In genomic region chr1:166925791-166926483, GRCh38 we compare ENCODE assay signal across 13 cellular contexts. TPM values are rescaled to one million over a fixed set of nuclear protein-coding genes. Genes with fewer than 3 reads are reported as not detected.
DNase-seq lines count a peak whose midpoint lies in the region; ATAC-seq and TF ChIP-seq lines count a peak whose summit lies in the region.
"Had no signal": no experiment of that assay in that cellular context is flagged by ENCODE, and none has a peak within 500 bp of the region (broad histone marks: within the 10 kb centered on the region; RNA-seq: fewer than 3 reads in every experiment).

No MANE protein-coding gene starts in this region.

- no peaks in the 10 kb centered on the region for H3K79me2 ChIP-seq in hepatocyte

- H2BK20ac ChIP-seq in IMR-90 (ENCODE audit: low read depth, low read length), result no peak overlapping the region

- CTCF ChIA-PET in IMR-90 (lab: Yijun Ruan, JAX), result no interaction called here

- ATAC-seq in IMR-90 (ENCODE audit: low read depth) (no peak), GM21423 (IDR thresholded peaks at IDR 0.05; ENCODE audit: unreplicated experiment) (no peak), GM21515 (IDR thresholded peaks at IDR 0.05; ENCODE audit: unreplicated experiment) (no peak)
- ATAC-seq: Panc1 had no signal

- no peak overlapping the region for H3K27ac ChIP-seq in IMR-90 (ENCODE audit: insufficient read depth, low read length)
- no peak overlapping the region for H3K27ac ChIP-seq in hepatocyte
- H3K27ac ChIP-seq: right lobe of liver, VCaP had no signal

- POLR2A ChIA-PET in IMR-90 (lab: Charles Lee; ENCODE audit: unreplicated experiment), result no interaction called here

- H2AK5ac ChIP-seq in IMR-90 (ENCODE audit: low read depth, low read length), result no peak overlapping the region

- intact Hi-C loops in IMR-90 (cut with micrococcal nuclease), result no loop called here

- H3K4me3 ChIP-seq in AG09309 (ENCODE audit: control insufficient read depth, low read depth, low read length), result no peak overlapping the region
- no peak overlapping the region for H3K4me3 ChIP-seq in IMR-90 (ENCODE audit: insufficient read depth, low read depth, low read length)
- H3K4me3 ChIP-seq in choroid plexus epithelial cell (ENCODE audit: low read depth, low read length), result no peak overlapping the region
- H3K4me3 ChIP-seq in hepatocyte, result no peak overlapping the region
- H3K4me3 ChIP-seq: right lobe of liver had no signal

- H3K9me3 ChIP-seq in IMR-90 (ENCODE audit: control insufficient read depth, insufficient read depth, low read length) (no peaks in the 10 kb centered on the region), hepatocyte (ENCODE audit: low read depth) (no peaks in the 10 kb centered on the region)
- H3K9me3 ChIP-seq: right lobe of liver had no signal

- peak; percentile 27 for DNase-seq in AG09309 (ENCODE audit: low read depth)
- peak; percentile 39 for DNase-seq in IMR-90
- peak; percentile 70 for DNase-seq in choroid plexus epithelial cell (ENCODE audit: low read depth)
- peak; percentile 26 to 78 for DNase-seq in lung microvascular endothelial cell (ENCODE audit: low read depth in 2 of 2)
- no peak for DNase-seq in hepatocyte (ENCODE audit: low spot score)
- no peak for DNase-seq in DMS153 (lab: John Stamatoyannopoulos, UW)
- DNase-seq: activated T-cell treated with anti-CD3 and anti-CD28 coated beads, Interleukin-2, amount 50 U/mL, for 24 hours; NCI-H187; right lobe of liver had no signal

- H3K4me2 ChIP-seq in IMR-90 (ENCODE audit: low read depth, low read length) (no peak overlapping the region), hepatocyte (no peak overlapping the region)

- WGBS in IMR-90 (ENCODE audit: extremely low coverage in 2 of 2, insufficient read length in 1 of 2), 2 experiments, result no CpG with 5 or more reads among the region's 8 CpGs
- WGBS in hepatocyte (ENCODE audit: low lambda C conversion rate, missing lambda C conversion rate), result 71% methylated on average over 8 of the region's 8 CpGs

- H2BK5ac ChIP-seq in IMR-90 (ENCODE audit: low read depth, low read length, poor library complexity, severe bottlenecking), result no peak overlapping the region

- dilution Hi-C loops in IMR-90 (cut with HindIII; ENCODE audit: low sequenced_read_pairs, unreplicated experiment), result no loop called here

- no peak overlapping the region for H3K18ac ChIP-seq in IMR-90 (ENCODE audit: low read depth, low read length)

- TF ChIP-seq RAD21 in IMR-90 (IDR thresholded peaks at IDR 0.05; ENCODE audit: low read length), result no peak

- no peaks in the 10 kb centered on the region for H3K36me3 ChIP-seq in IMR-90 (ENCODE audit: control insufficient read depth, insufficient read depth, low read length)
- H3K36me3 ChIP-seq in hepatocyte (replicated peaks; ENCODE audit: insufficient read depth, low read depth), result no peaks in the 10 kb centered on the region
- H3K36me3 ChIP-seq: right lobe of liver had no signal

- H3K56ac ChIP-seq in IMR-90 (ENCODE audit: extremely low read depth, insufficient read depth, low read length), result no peak overlapping the region

- H4K91ac ChIP-seq in IMR-90 (ENCODE audit: insufficient read depth, low read depth, low read length), result no peak overlapping the region

- H3K79me1 ChIP-seq in IMR-90 (ENCODE audit: low read depth in 1 of 2, low read length in 2 of 2), result no peaks in the 10 kb centered on the region

- no TSS peak for BruUV-seq in IMR-90 (replicated peaks; lab: Mats Ljungman, UMichigan)

- TF ChIP-seq CTCF in AG09309 (IDR thresholded peaks at IDR 0.05; ENCODE audit: control insufficient read depth, insufficient read depth, low read depth, low read length, missing control alignments) (no peak), IMR-90 (conservative IDR thresholded peaks at IDR 0.05; ENCODE audit: low read depth, low read length) (no peak), choroid plexus epithelial cell (conservative IDR thresholded peaks at IDR 0.05; ENCODE audit: low read depth, low read length) (no peak), hepatocyte (IDR thresholded peaks at IDR 0.05; ENCODE audit: poor library complexity) (no peak)

- H2BK120ac ChIP-seq in IMR-90 (ENCODE audit: low read depth, low read length), result no peak overlapping the region

- no peak overlapping the region for H2BK15ac ChIP-seq in IMR-90 (ENCODE audit: low read depth, low read length)

- H3K4me1 ChIP-seq in IMR-90 (ENCODE audit: control insufficient read depth, insufficient read depth, low read length) (no peaks in the 10 kb centered on the region), hepatocyte (ENCODE audit: insufficient read depth) (no peaks in the 10 kb centered on the region)

- H3K14ac ChIP-seq in IMR-90 (replicated peaks; ENCODE audit: low read depth, low read length), result no peak overlapping the region

- no peak overlapping the region for H3K9ac ChIP-seq in IMR-90 (ENCODE audit: low read depth, low read length)

- no peaks in the 10 kb centered on the region for H3K9me1 ChIP-seq in IMR-90 (ENCODE audit: insufficient read depth, low read length)

- no peak overlapping the region for H4K8ac ChIP-seq in IMR-90 (ENCODE audit: low read depth in 2 of 2, low read length in 2 of 2)

- H2AFZ ChIP-seq in IMR-90 (replicated peaks; ENCODE audit: low read length, poor library complexity) (no peak overlapping the region), hepatocyte (no peak overlapping the region)

- no peak overlapping the region for H3K23ac ChIP-seq in IMR-90 (ENCODE audit: low read depth, low read length)

- in situ Hi-C loops in IMR-90 (cut with MboI; ENCODE audit: low sequenced_read_pairs), result no loop called here

- H3K27me3 ChIP-seq in IMR-90 (ENCODE audit: control insufficient read depth, insufficient read depth, low read length) (peaks cover 24% of the 10 kb centered on the region), hepatocyte (peaks cover 35% of the 10 kb centered on the region)

- H4K5ac ChIP-seq in IMR-90 (ENCODE audit: low read depth, low read length), result no peak overlapping the region

- H3K9me2 ChIP-seq in hepatocyte (replicated peaks; ENCODE audit: insufficient read depth), result no peaks in the 10 kb centered on the region

- H2AK9ac ChIP-seq in IMR-90 (replicated peaks; ENCODE audit: low read depth, low read length, poor library complexity), result no peak overlapping the region

- H4K20me1 ChIP-seq in IMR-90 (ENCODE audit: insufficient read depth, low read length) (no peaks in the 10 kb centered on the region), hepatocyte (ENCODE audit: insufficient read depth, poor library complexity, severe bottlenecking) (no peaks in the 10 kb centered on the region)

- no peak overlapping the region for H3K4ac ChIP-seq in IMR-90 (ENCODE audit: low read depth, low read length)

- TF ChIP-seq POLR2A in IMR-90 (IDR thresholded peaks at IDR 0.05; ENCODE audit: low read depth, low read length), result no peak

TF ChIP-seq in IMR-90, 13 proteins besides CTCF, POLR2A, EP300 and RAD21:
- TF ChIP-seq USF2 (IDR thresholded peaks at IDR 0.05; ENCODE audit: low read depth, low read length) (no peak), ELK1 (IDR thresholded peaks at IDR 0.05; ENCODE audit: borderline replicate concordance, low read depth, low read length) (no peak), BHLHE40 (IDR thresholded peaks at IDR 0.05; ENCODE audit: low read depth, low read length) (no peak), FOS (IDR thresholded peaks at IDR 0.05; ENCODE audit: low read depth, low read length) (no peak), MAZ (IDR thresholded peaks at IDR 0.05; ENCODE audit: borderline replicate concordance, low read depth, low read length) (no peak), CEBPB (IDR thresholded peaks at IDR 0.05; ENCODE audit: low read depth, low read length) (no peak), CHD1 (IDR thresholded peaks at IDR 0.05; ENCODE audit: low read depth, low read length) (no peak), NFE2L2 (IDR thresholded peaks at IDR 0.05; ENCODE audit: low read depth, low read length) (no peak), RFX5 (IDR thresholded peaks at IDR 0.05; ENCODE audit: low read depth, low read length) (no peak), MXI1 (IDR thresholded peaks at IDR 0.05; ENCODE audit: borderline replicate concordance, low read depth, low read length) (no peak), MAFK (IDR thresholded peaks at IDR 0.05; ENCODE audit: low read depth, low read length) (no peak), SMC3 (IDR thresholded peaks at IDR 0.05; ENCODE audit: low read depth, low read length) (no peak), RCOR1 (IDR thresholded peaks at IDR 0.05; ENCODE audit: insufficient replicate concordance, low read length) (no peak)

RNA-seq across cellular contexts. Expression of gene ILDR2, which starts 49.4 kb away (rescaled TPM):
- under 0.01 TPM in 2 replicates for total RNA-seq in IMR-90 (2012; rRNA removed)
- polyA plus RNA-seq in IMR-90 (2012; rRNA removed), result not detected in 2 replicates
- 0.02 TPM in 1 of 2 replicates, not detected in the other for polyA plus RNA-seq in IMR-90 (2012; cell fraction: cytosol; rRNA removed)
- not detected in 2 replicates for polyA plus RNA-seq in IMR-90 (2012; cell fraction: nucleus; rRNA removed; ENCODE audit: low replicate concordance)
- not detected in 2 replicates for total RNA-seq in lung microvascular endothelial cell
- 2.4 and 3.4 TPM in 2 replicates for total RNA-seq in hepatocyte
- 0.28 and 1.6 TPM in 2 replicates for polyA plus RNA-seq in hepatocyte

RNA-seq across cellular contexts. Expression of gene TADA1, which starts 49.9 kb away (rescaled TPM):
- 16.4 and 16.8 TPM in 2 replicates for total RNA-seq in IMR-90 (2012; rRNA removed)
- 8.2 and 8.4 TPM in 2 replicates for polyA plus RNA-seq in IMR-90 (2012; rRNA removed)
- 2.2 and 3.5 TPM in 2 replicates for polyA plus RNA-seq in IMR-90 (2012; cell fraction: cytosol; rRNA removed)
- 1.9 and 10.5 TPM in 2 replicates for polyA plus RNA-seq in IMR-90 (2012; cell fraction: nucleus; rRNA removed; ENCODE audit: low replicate concordance)
- 7.2 and 10.9 TPM in 2 replicates for total RNA-seq in lung microvascular endothelial cell
- 19.7 and 21.4 TPM in 2 replicates for total RNA-seq in hepatocyte
- polyA plus RNA-seq in hepatocyte, result 13.4 and 13.6 TPM in 2 replicates

Comparison
In these comparisons a context has a peak if more than half of its experiments do, and no peak if none do; other contexts are left out.
1. DNase-seq: peak in AG09309 (single experiment), IMR-90 (single experiment), choroid plexus epithelial cell (single experiment) and lung microvascular endothelial cell (2 of 2); none in hepatocyte (single experiment) and DMS153 (single experiment).